Comparison of ENCODE assay signal across 13 cellular contexts in the genomic region with DNA sequence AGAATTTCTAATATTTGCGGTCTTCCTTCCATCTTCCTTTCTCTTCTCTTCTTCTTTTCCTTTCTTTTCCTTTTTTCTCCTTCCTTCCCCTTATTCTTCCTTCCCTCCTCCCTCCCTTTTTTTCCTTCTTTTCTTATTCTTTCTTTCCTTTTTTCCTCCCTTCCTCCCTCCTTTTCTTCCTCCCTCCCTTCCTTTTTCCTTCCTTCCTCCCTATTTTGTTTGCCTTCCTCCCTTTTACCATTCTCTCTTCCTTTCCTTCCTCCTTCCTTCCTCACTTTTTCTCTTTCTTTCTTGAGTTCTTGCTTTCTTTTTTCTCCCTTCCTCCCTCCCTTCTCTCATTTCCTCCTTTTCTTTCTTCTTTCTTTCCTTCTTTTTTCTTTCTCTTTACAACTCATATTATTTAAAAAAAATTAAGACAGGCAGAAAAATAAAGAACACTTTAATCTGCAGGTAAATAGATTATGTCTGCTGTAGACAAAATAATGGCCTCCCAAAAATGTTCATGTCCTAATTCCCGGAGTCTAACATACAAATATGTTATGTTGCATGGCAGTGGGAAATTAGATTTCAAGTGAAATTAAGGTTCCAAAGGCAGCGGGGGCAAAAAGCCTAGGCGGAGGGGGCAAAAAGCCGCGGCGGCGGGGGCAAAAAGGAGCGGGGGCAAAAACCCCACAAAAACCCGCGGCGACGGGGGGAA.
DNase-seq lines count a peak whose midpoint lies in the region; ATAC-seq and TF ChIP-seq lines count a peak whose summit lies in the region.
"Had no signal": no experiment of that assay in that cellular context is flagged by ENCODE, and none has a peak within 500 bp of the region (broad histone marks: within the 10 kb centered on the region; RNA-seq: fewer than 3 reads in every experiment).

No MANE protein-coding gene starts in this region.

- H2BK12ac ChIP-seq in trophoblast cell (ENCODE audit: low read length): no peak overlapping the region

- H3K36me3 ChIP-seq in BLaER1 (no peaks in the 10 kb centered on the region), PC-3 (ENCODE audit: low read depth, low read length) (no peaks in the 10 kb centered on the region), trophoblast cell (ENCODE audit: control insufficient read depth in 1 of 2, insufficient read depth in 2 of 2, low read length in 2 of 2) (no peaks in the 10 kb centered on the region)
- H3K36me3 ChIP-seq: BLaER1 treated with 17β-estradiol and CSF1 and Interleukin-3, amounts not matched to agents 10 nM and 100 nM; uterus had no signal

- H3K4me3 ChIP-seq in BLaER1 (peak overlapping the region; percentile 25; the same call in 1 of the 2 replicates), PC-3 (ENCODE audit: low read length) (peak overlapping the region; percentile 37; the same call in 1 of the 2 replicates), right cardiac atrium (ENCODE audit: low read length) (peak overlapping the region; percentile 69), trophoblast cell (ENCODE audit: low read depth, low read length) (no peak overlapping the region)
- H3K4me3 ChIP-seq: BLaER1 treated with 17β-estradiol and CSF1 and Interleukin-3, amounts not matched to agents 10 nM and 100 nM; uterus had no signal

- peaks cover 2% of the 10 kb centered on the region for H3K79me1 ChIP-seq in trophoblast cell (ENCODE audit: low read length)

- H3K27ac ChIP-seq in BLaER1 (no peak overlapping the region), PC-3 (ENCODE audit: low read length) (no peak overlapping the region), right cardiac atrium (ENCODE audit: low read length) (no peak overlapping the region), trophoblast cell (ENCODE audit: low read depth, low read length) (no peak overlapping the region)
- H3K27ac ChIP-seq: BLaER1 treated with 17β-estradiol and CSF1 and Interleukin-3, amounts not matched to agents 10 nM and 100 nM; uterus had no signal

- DNase-seq in PC-3: no peak
- no peak for DNase-seq in right cardiac atrium
- DNase-seq in trophoblast cell: no peak
- no peak for DNase-seq in NCI-H510A (lab: John Stamatoyannopoulos, UW)
- DNase-seq in GM13977 (ENCODE audit: low spot score): no peak
- no peak for DNase-seq in activated CD4-positive, alpha-beta T cell treated with anti-CD3 and anti-CD28 coated beads, Interleukin-2, amount 50 U/mL, for 48 hours
- DNase-seq: activated CD4-positive, alpha-beta T cell treated with anti-CD3 and anti-CD28 coated beads for 4 hours; NCI-H1436 treated with DMSO at 0.1 percent for 48 hours; uterus had no signal

- ATAC-seq in PC-3 (no peak), right cardiac atrium (no peak), HG02588 (IDR thresholded peaks at IDR 0.05; ENCODE audit: unreplicated experiment) (no peak)
- ATAC-seq: sciatic nerve had no signal

- H3K9me2 ChIP-seq in PC-3 (replicated peaks; ENCODE audit: low read length): no peaks in the 10 kb centered on the region

- peaks cover 20% of the 10 kb centered on the region for H3K27me3 ChIP-seq in BLaER1
- H3K27me3 ChIP-seq in PC-3 (ENCODE audit: low read length): peaks cover 30% of the 10 kb centered on the region
- no peaks in the 10 kb centered on the region for H3K27me3 ChIP-seq in right cardiac atrium (ENCODE audit: control insufficient read depth, insufficient read depth)
- H3K27me3 ChIP-seq in trophoblast cell (ENCODE audit: insufficient read depth, low read length): peaks cover 7% of the 10 kb centered on the region

- H3K14ac ChIP-seq in trophoblast cell (ENCODE audit: low read length): no peak overlapping the region

- no peaks in the 10 kb centered on the region for H3F3A ChIP-seq in PC-3 (ENCODE audit: low read length, unreplicated experiment)

- H2BK5ac ChIP-seq in trophoblast cell (ENCODE audit: low read depth, low read length, poor library complexity): no peak overlapping the region

- H3K23ac ChIP-seq in trophoblast cell (ENCODE audit: low read length): no peak overlapping the region

- H4K20me1 ChIP-seq in BLaER1 (no peaks in the 10 kb centered on the region), PC-3 (ENCODE audit: low read length) (no peaks in the 10 kb centered on the region)
- H4K20me1 ChIP-seq: BLaER1 treated with 17β-estradiol and CSF1 and Interleukin-3, amounts not matched to agents 10 nM and 100 nM had no signal

- no peak overlapping the region for H3K9ac ChIP-seq in BLaER1
- H3K9ac ChIP-seq in PC-3 (ENCODE audit: low read length): no peak overlapping the region
- no peak overlapping the region for H3K9ac ChIP-seq in trophoblast cell (ENCODE audit: low read length)
- H3K9ac ChIP-seq: BLaER1 treated with 17β-estradiol and CSF1 and Interleukin-3, amounts not matched to agents 10 nM and 100 nM had no signal

- peak overlapping the region; percentile 24 for H4K91ac ChIP-seq in trophoblast cell (ENCODE audit: low read depth, low read length)

- peak overlapping the region; percentile 60 for H4K8ac ChIP-seq in trophoblast cell (ENCODE audit: low read depth, low read length)

- in situ Hi-C loops in GM13977 (cut with MboI; ENCODE audit: low pct_unique_long_range_greater_than_20kb, low sequenced_read_pairs, unreplicated experiment): no loop called here

- no TSS peak for BruUV-seq in PC-3 (replicated peaks; lab: Mats Ljungman, UMichigan)

- TF ChIP-seq CTCF in PC-3 (conservative IDR thresholded peaks at IDR 0.05; ENCODE audit: low read depth, low read length): no peak
- TF ChIP-seq CTCF in GM13977 (IDR thresholded peaks at IDR 0.05; ENCODE audit: extremely low read depth, insufficient read depth, missing control alignments): no peak

- H4K12ac ChIP-seq in trophoblast cell (ENCODE audit: low read depth, low read length): no peak overlapping the region

- H2BK120ac ChIP-seq in trophoblast cell (ENCODE audit: insufficient read depth, low read length, poor library complexity): no peak overlapping the region

- H2AFZ ChIP-seq in PC-3 (ENCODE audit: low read length) (no peak overlapping the region), trophoblast cell (ENCODE audit: insufficient read depth, low read length, poor library complexity) (no peak overlapping the region)

- H3K18ac ChIP-seq in trophoblast cell (ENCODE audit: low read length): no peak overlapping the region

- 12% methylated on average over 13 of the region's 13 CpGs for WGBS in right cardiac atrium
- WGBS in trophoblast cell (ENCODE audit: extremely low coverage, insufficient coverage, insufficient read length): no CpG with 5 or more reads among the region's 13 CpGs

- no peak overlapping the region for H3K4me2 ChIP-seq in BLaER1
- H3K4me2 ChIP-seq in PC-3 (ENCODE audit: low read length): peak overlapping the region; percentile 44; the same call in 1 of the 2 replicates
- H3K4me2 ChIP-seq in trophoblast cell (ENCODE audit: low read length): peak overlapping the region; percentile 95

- CTCF ChIA-PET in PC-3 (lab: Charles Lee): no interaction called here

- H3K4me1 ChIP-seq in BLaER1 (no peaks in the 10 kb centered on the region), PC-3 (ENCODE audit: insufficient read depth, low read length) (peaks cover 3% of the 10 kb centered on the region; the same call in 1 of the 2 replicates), right cardiac atrium (ENCODE audit: control insufficient read depth, insufficient read depth, low read length) (peaks cover 2% of the 10 kb centered on the region), trophoblast cell (ENCODE audit: control insufficient read depth in 1 of 2, insufficient read depth in 2 of 2, low read length in 2 of 2) (no peaks in the 10 kb centered on the region)
- H3K4me1 ChIP-seq: BLaER1 treated with 17β-estradiol and CSF1 and Interleukin-3, amounts not matched to agents 10 nM and 100 nM had no signal

- peaks cover 8% of the 10 kb centered on the region for H3K9me3 ChIP-seq in BLaER1
- H3K9me3 ChIP-seq in PC-3 (ENCODE audit: low read length): no peaks in the 10 kb centered on the region
- no peaks in the 10 kb centered on the region for H3K9me3 ChIP-seq in right cardiac atrium (ENCODE audit: control insufficient read depth, low read length)
- no peaks in the 10 kb centered on the region for H3K9me3 ChIP-seq in trophoblast cell (ENCODE audit: insufficient read depth, low read depth, low read length)
- H3K9me3 ChIP-seq: uterus had no signal

- no peaks in the 10 kb centered on the region for H3K79me2 ChIP-seq in PC-3 (ENCODE audit: low read length)
- H3K79me2 ChIP-seq in trophoblast cell (ENCODE audit: control insufficient read depth, insufficient read depth, low read length, poor library complexity): no peaks in the 10 kb centered on the region

- intact Hi-C loops in PC-3 (cut with micrococcal nuclease): no loop called here
- intact Hi-C loops in right cardiac atrium (cut with DNase I): no loop called here

- POLR2A ChIA-PET in PC-3 (lab: Charles Lee; ENCODE audit: unreplicated experiment): no interaction called here

- no peak overlapping the region for H3K4ac ChIP-seq in trophoblast cell (ENCODE audit: low read depth, low read length)

- no peak overlapping the region for H2AK5ac ChIP-seq in trophoblast cell (ENCODE audit: low read length)
